Comparison of ENCODE assay signal across 8 cellular contexts in genomic region chr4:15682340-15682725, GRCh38. TPM values are rescaled to one million over a fixed set of nuclear protein-coding genes. Genes with fewer than 3 reads are reported as not detected.
DNase-seq lines count a peak whose midpoint lies in the region; ATAC-seq lines count a peak whose summit lies in the region.

No MANE protein-coding gene starts in this region.

- H3K9me3 Mint-ChIP-seq in T-helper 1 cell treated with Interleukin-12 subunit alpha and Interleukin-12 subunit beta and Interleukin-4 antibody, amounts not matched to agents 30 μg/mL and 1 μg/mL, for 36 hours: no peaks in the 10 kb centered on the region
- H3K9me3 Mint-ChIP-seq in activated naive CD4-positive, alpha-beta T cell treated with anti-CD3 and anti-CD28 coated beads, Interleukin-2, amount 50 U/mL, for 72 hours: no peaks in the 10 kb centered on the region

- DNase-seq in T-helper 1 cell (no peak), iris pigment epithelial cell (ENCODE audit: low read depth) (peak; percentile 50), NCI-H524 treated with DMSO at 0.1 percent for 48 hours (lab: John Stamatoyannopoulos, UW) (no peak), Ammon's horn (ENCODE audit: low spot score) (no peak), NCI-H748 treated with DMSO at 0.1 percent for 48 hours (lab: John Stamatoyannopoulos, UW) (no peak)
- DNase-seq in activated naive CD4-positive, alpha-beta T cell treated with anti-CD3 and anti-CD28 coated beads, Interleukin-2, amount 50 U/mL, for 72 hours (ENCODE audit: low spot score in 2 of 2): no peak

- ATAC-seq in activated naive CD4-positive, alpha-beta T cell treated with anti-CD3 and anti-CD28 coated beads, Interleukin-2, amount 50 U/mL, for 72 hours: no peak

- H3K27ac Mint-ChIP-seq in T-helper 1 cell treated with Interleukin-12 subunit alpha and Interleukin-12 subunit beta and Interleukin-4 antibody, amounts not matched to agents 30 μg/mL and 1 μg/mL, for 36 hours: peak overlapping the region; percentile 92
- H3K27ac Mint-ChIP-seq in activated naive CD4-positive, alpha-beta T cell treated with anti-CD3 and anti-CD28 coated beads, Interleukin-2, amount 50 U/mL, for 72 hours: peak overlapping the region; percentile 98 to 99

- H3K4me1 Mint-ChIP-seq in T-helper 1 cell treated with Interleukin-12 subunit alpha and Interleukin-12 subunit beta and Interleukin-4 antibody, amounts not matched to agents 30 μg/mL and 1 μg/mL, for 36 hours (ENCODE audit: low read depth): peaks cover 26% of the 10 kb centered on the region

- peak overlapping the region; percentile 85 for H3K27ac ChIP-seq in temporal lobe (ENCODE audit: low read depth, low read length)

- no peaks in the 10 kb centered on the region for H3K27me3 Mint-ChIP-seq in T-helper 1 cell treated with Interleukin-12 subunit alpha and Interleukin-12 subunit beta and Interleukin-4 antibody, amounts not matched to agents 30 μg/mL and 1 μg/mL, for 36 hours (ENCODE audit: low read depth)

- H3K36me3 Mint-ChIP-seq in T-helper 1 cell treated with Interleukin-12 subunit alpha and Interleukin-12 subunit beta and Interleukin-4 antibody, amounts not matched to agents 30 μg/mL and 1 μg/mL, for 36 hours (ENCODE audit: low read depth): peaks cover 21% of the 10 kb centered on the region
- peaks cover 19 to 45% of the 10 kb centered on the region in 2 donors for H3K36me3 Mint-ChIP-seq in activated naive CD4-positive, alpha-beta T cell treated with anti-CD3 and anti-CD28 coated beads, Interleukin-2, amount 50 U/mL, for 72 hours

- peak overlapping the region; percentile 91 for H3K4me3 Mint-ChIP-seq in T-helper 1 cell treated with Interleukin-12 subunit alpha and Interleukin-12 subunit beta and Interleukin-4 antibody, amounts not matched to agents 30 μg/mL and 1 μg/mL, for 36 hours

RNA-seq across cellular contexts. Expression of gene FAM200B, which starts 0.7 kb away (rescaled TPM):
- total RNA-seq in activated naive CD4-positive, alpha-beta T cell treated with anti-CD3 and anti-CD28 coated beads, Interleukin-2, amount 50 U/mL, for 72 hours: 10 to 100 TPM in 1 of 2 donors, 1 to 10 TPM in 1; 7.7 to 10.6 TPM
- 64.7 TPM for total RNA-seq in temporal lobe

RNA-seq across cellular contexts. Expression of gene BST1, which starts 20.5 kb away (rescaled TPM):
- under 1 TPM; 0.39 to 0.82 TPM for total RNA-seq in activated naive CD4-positive, alpha-beta T cell treated with anti-CD3 and anti-CD28 coated beads, Interleukin-2, amount 50 U/mL, for 72 hours
- 2.7 TPM for total RNA-seq in temporal lobe

RNA-seq across cellular contexts. Expression of gene FBXL5, which starts 27.2 kb away (rescaled TPM):
- 10 to 100 TPM; 30.4 to 36.0 TPM for total RNA-seq in activated naive CD4-positive, alpha-beta T cell treated with anti-CD3 and anti-CD28 coated beads, Interleukin-2, amount 50 U/mL, for 72 hours
- 142 TPM for total RNA-seq in temporal lobe
